ENCODE assay signal across 11 cellular contexts in genomic region chr4:3660086-3660927, GRCh38.
DNase-seq lines count a peak whose midpoint lies in the region; ATAC-seq and TF ChIP-seq lines count a peak whose summit lies in the region.
"Had no signal": no experiment of that assay in that cellular context is flagged by ENCODE, and none has a peak within 500 bp of the region (broad histone marks: within the 10 kb centered on the region; RNA-seq: fewer than 3 reads in every experiment).

No MANE protein-coding gene starts in this region.

- WGBS in tibial nerve, 2 donors = 56 to 57% methylated on average over 20 to 23 of the region's 23 CpGs

- no peak overlapping the region for H3K27ac ChIP-seq in tibial nerve
- H3K27ac ChIP-seq: thyroid gland had no signal

- TF ChIP-seq CTCF in tibial nerve (IDR thresholded peaks at IDR 0.05) = no peak

- H3K4me1 ChIP-seq in tibial nerve = no peaks in the 10 kb centered on the region

- no peak for TF ChIP-seq EP300 in tibial nerve (IDR thresholded peaks at IDR 0.05)

- H3K9me3 ChIP-seq in tibial nerve = no peaks in the 10 kb centered on the region
- H3K9me3 ChIP-seq: thyroid gland had no signal

- ATAC-seq in GM21367 (IDR thresholded peaks at IDR 0.05; ENCODE audit: unreplicated experiment) = no peak

- no peak overlapping the region for H3K4me3 ChIP-seq in tibial nerve
- H3K4me3 ChIP-seq: smooth muscle cell, thyroid gland had no signal

- DNase-seq in NCI-H187 (lab: John Stamatoyannopoulos, UW) (peak; percentile 55 to 81), NCI-H187 treated with DMSO at 0.1 percent for 48 hours (lab: John Stamatoyannopoulos, UW) (no peak), NCI-H2081 (lab: John Stamatoyannopoulos, UW) (peak; percentile 70 to 87), ecto neural progenitor cell (ENCODE audit: low spot score) (peak; percentile 76), putamen (ENCODE audit: low spot score) (peak; percentile 27), tibial nerve (ENCODE audit: low spot score in 2 of 2) (no peak), T-helper 9 cell (no peak)
- DNase-seq: activated B cell treated with CpG ODN at 0.5 μM for 24 hours, thyroid gland had no signal

- no peaks in the 10 kb centered on the region for H3K36me3 ChIP-seq in tibial nerve
- H3K36me3 ChIP-seq: thyroid gland had no signal

- TF ChIP-seq POLR2A in tibial nerve (IDR thresholded peaks at IDR 0.05) = no peak

- H3K27me3 ChIP-seq in tibial nerve = peaks cover 0 to 13% of the 10 kb centered on the region in 2 donors
- H3K27me3 ChIP-seq: thyroid gland had no signal

Comparison
In these comparisons a context has a peak if more than half of its experiments do, and no peak if none do; other contexts are left out.
1. DNase-seq: peak in NCI-H187 (2 of 2), NCI-H2081 (2 of 2), ecto neural progenitor cell (single experiment) and putamen (single experiment); none in NCI-H187 treated with DMSO at 0.1 percent for 48 hours (single experiment), tibial nerve (0 of 2) and T-helper 9 cell (single experiment).